12 cellular contexts compared by ENCODE assay signal in the genomic region with DNA sequence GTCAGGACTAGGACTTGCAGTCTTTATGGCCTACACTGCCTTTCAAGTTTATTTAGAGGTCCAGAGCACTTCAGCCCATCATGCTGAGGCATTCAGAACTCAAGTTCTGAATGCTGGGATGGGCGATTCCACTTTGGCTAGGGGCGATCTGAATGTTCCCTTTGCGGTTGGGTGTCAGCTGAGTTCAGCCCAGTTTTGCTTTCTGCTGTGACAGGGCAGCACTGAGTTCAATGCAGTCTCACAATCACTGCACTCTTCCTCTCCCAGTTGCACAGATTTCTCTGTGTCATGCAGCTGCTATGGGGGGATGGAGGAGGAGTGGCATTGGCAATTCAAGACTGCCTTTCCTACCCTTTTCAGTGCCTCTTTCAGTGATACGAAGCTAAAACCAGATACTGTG.
"Had no signal": no experiment of that assay in that cellular context is flagged by ENCODE, and none has a peak within 500 bp of the region (broad histone marks: within the 10 kb centered on the region; RNA-seq: fewer than 3 reads in every experiment).

No MANE protein-coding gene starts in this region.

- H3K36me3 ChIP-seq: gastrocnemius medialis, right atrium auricular region had no signal

- H3K4me1 ChIP-seq: gastrocnemius medialis, parathyroid adenoma, right atrium auricular region had no signal

- H3K4me3 Mint-ChIP-seq: activated T-helper 1 cell treated with anti-CD3 and anti-CD28 coated beads, Interleukin-12 subunit alpha, Interleukin-12 subunit beta, Interleukin-2, Interleukin-4 antibody, amounts not matched to agents 30 ng/mL and 10 ng/mL and 1 ng/mL, durations not matched to agents 14 hours and 24 hours and 36 hours; neural crest cell had no signal

- H3K9me3 ChIP-seq: gastrocnemius medialis, right atrium auricular region had no signal

- ATAC-seq: activated CD4-positive, CD25-positive, alpha-beta regulatory T cell treated with anti-CD3 and anti-CD28 coated beads, Interleukin-2, amount 50 U/mL, for 24 hours; gastrocnemius medialis had no signal

- H3K9ac ChIP-seq: parathyroid adenoma had no signal

- H2AFZ ChIP-seq: parathyroid adenoma had no signal

- H3K27ac ChIP-seq: gastrocnemius medialis, parathyroid adenoma, right atrium auricular region had no signal

- H3K27me3 ChIP-seq: gastrocnemius medialis, right atrium auricular region had no signal

- H3K4me3 ChIP-seq: gastrocnemius medialis, lung, right atrium auricular region had no signal

- H3K9me3 Mint-ChIP-seq: activated T-helper 1 cell treated with anti-CD3 and anti-CD28 coated beads, Interleukin-12 subunit alpha, Interleukin-12 subunit beta, Interleukin-2, Interleukin-4 antibody, amounts not matched to agents 30 ng/mL and 10 ng/mL and 1 ng/mL, durations not matched to agents 14 hours and 24 hours and 36 hours had no signal

- H3K27ac Mint-ChIP-seq: activated T-helper 1 cell treated with anti-CD3 and anti-CD28 coated beads, Interleukin-12 subunit alpha, Interleukin-12 subunit beta, Interleukin-2, Interleukin-4 antibody, amounts not matched to agents 30 ng/mL and 10 ng/mL and 1 ng/mL, durations not matched to agents 14 hours and 24 hours and 36 hours had no signal

- H3K4me1 Mint-ChIP-seq: neural crest cell had no signal

- DNase-seq: erythroblast; gastrocnemius medialis; stimulated activated CD4-positive, alpha-beta T cell treated with anti-CD3 and anti-CD28 coated beads, Interleukin-2, amount 100 ng/mL, for 48 hours; stimulated activated naive CD4-positive, alpha-beta T cell; SW 1271; trophoblast cell had no signal
